26 cellular contexts compared by ENCODE assay signal in the genomic region with DNA sequence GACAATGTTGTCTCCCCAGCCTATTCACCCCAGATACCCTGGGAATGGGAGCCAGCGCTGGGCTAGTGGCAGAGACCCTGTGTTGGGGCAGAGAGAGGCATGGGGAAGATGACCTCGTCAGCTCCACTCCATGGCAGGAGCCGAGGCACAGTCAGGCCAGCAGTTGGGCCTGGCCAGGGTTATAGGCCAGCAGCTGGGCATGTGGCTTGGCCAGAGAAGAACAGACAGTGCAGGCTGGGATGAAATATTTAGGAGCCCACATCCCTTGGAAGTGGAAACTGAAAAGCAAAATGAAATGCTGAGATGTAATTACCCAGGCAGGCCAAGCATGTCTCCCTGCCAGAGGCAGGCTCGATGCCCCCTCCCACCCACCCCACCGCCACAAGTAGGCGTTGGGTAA.
"Had no signal": no experiment of that assay in that cellular context is flagged by ENCODE, and none has a peak within 500 bp of the region (broad histone marks: within the 10 kb centered on the region; RNA-seq: fewer than 3 reads in every experiment).

No MANE protein-coding gene starts in this region.

- H3K36me3 ChIP-seq: stomach, suprapubic skin, thoracic aorta, thyroid gland, tibial artery, tibial nerve, transverse colon, upper lobe of left lung, upper lobe of right lung, uterus, vagina had no signal

- H3K9me3 ChIP-seq: stomach, suprapubic skin, testis, thoracic aorta, thyroid gland, tibial artery, tibial nerve, transverse colon, upper lobe of left lung, upper lobe of right lung, uterus, vagina had no signal

- H3K27me3 ChIP-seq: testis, thyroid gland, transverse colon, upper lobe of left lung, upper lobe of right lung, uterus, vagina had no signal

- H3K27ac ChIP-seq: stomach, suprapubic skin, testis, thoracic aorta, thyroid gland, tibial artery, tibial nerve, transverse colon, upper lobe of left lung, upper lobe of right lung, uterus, vagina had no signal

- ATAC-seq: stimulated activated effector memory CD8-positive, alpha-beta T cell treated with anti-CD3 and anti-CD28 coated beads, Interleukin-12 subunit alpha, Interleukin-12 subunit beta, amount 100 ng/mL, for 72 hours; stimulated activated memory B cell treated with anti-CD40 and anti-IgM and Interleukin-4, amounts not matched to agents 10 μg/mL and 1 μg/mL and 100 μg/mL, for 72 hours; stimulated activated naive B cell treated with anti-CD40 and anti-IgM and Interleukin-4, amounts not matched to agents 10 μg/mL and 1 μg/mL and 100 μg/mL, for 72 hours; stimulated activated naive CD8-positive, alpha-beta T cell treated with anti-CD3 and anti-CD28 coated beads, Interleukin-15, amount 100 ng/mL, for 72 hours; stimulated activated naive CD8-positive, alpha-beta T cell treated with anti-CD3 and anti-CD28 coated beads, Interleukin-15, Interleukin-2, amounts not matched to agents 100 U/mL and 50 U/mL, for 24 hours; upper lobe of right lung had no signal

- H3K4me1 ChIP-seq: stomach, suprapubic skin, testis, thyroid gland, tibial artery, tibial nerve, transverse colon, upper lobe of left lung, upper lobe of right lung, uterus, vagina had no signal

- DNase-seq: stimulated activated CD4-positive, alpha-beta T cell treated with anti-CD3 and anti-CD28 coated beads, Interleukin-2, amount 100 ng/mL, for 48 hours; stimulated activated CD4-positive, alpha-beta T cell treated with anti-CD3 and anti-CD28 coated beads, Interleukin-4, amount 100 ng/mL, for 1 hour; stimulated activated CD4-positive, alpha-beta T cell treated with anti-CD3 and anti-CD28 coated beads, Interleukin-4, amount 100 ng/mL, for 24 hours; stimulated activated CD4-positive, alpha-beta T cell treated with anti-CD3 and anti-CD28 coated beads, Interleukin-4, amount 100 ng/mL, for 4 hours; stimulated activated CD8-positive, alpha-beta memory T cell treated with anti-CD3 and anti-CD28 coated beads, Interleukin-4, amount 100 ng/mL, for 48 hours; stimulated activated naive B cell treated with anti-CD40 and anti-IgM and Interleukin-4, amounts not matched to agents 10 μg/mL and 1 μg/mL and 100 μg/mL, for 72 hours; stimulated activated naive CD4-positive, alpha-beta T cell; stimulated activated naive CD4-positive, alpha-beta T cell treated with Interleukin-2 at 50 U/mL for 16 hours; stimulated activated naive CD8-positive, alpha-beta T cell treated with anti-CD3 and anti-CD28 coated beads, Interleukin-15, amount 100 ng/mL, for 72 hours; stimulated activated naive CD8-positive, alpha-beta T cell treated with anti-CD3 and anti-CD28 coated beads, Interleukin-15, Interleukin-2, amounts not matched to agents 100 U/mL and 50 U/mL, for 24 hours; stomach; substantia nigra; testis; thyroid gland; tibial artery; transverse colon; trophoblast cell; upper lobe of left lung; upper lobe of right lung; uterus had no signal

- H3K4me3 ChIP-seq: stomach, suprapubic skin, testis, thoracic aorta, thyroid gland, tibial artery, tibial nerve, transverse colon, upper lobe of left lung, upper lobe of right lung, uterus, vagina had no signal
